7 cellular contexts compared by ENCODE assay signal in the genomic region with DNA sequence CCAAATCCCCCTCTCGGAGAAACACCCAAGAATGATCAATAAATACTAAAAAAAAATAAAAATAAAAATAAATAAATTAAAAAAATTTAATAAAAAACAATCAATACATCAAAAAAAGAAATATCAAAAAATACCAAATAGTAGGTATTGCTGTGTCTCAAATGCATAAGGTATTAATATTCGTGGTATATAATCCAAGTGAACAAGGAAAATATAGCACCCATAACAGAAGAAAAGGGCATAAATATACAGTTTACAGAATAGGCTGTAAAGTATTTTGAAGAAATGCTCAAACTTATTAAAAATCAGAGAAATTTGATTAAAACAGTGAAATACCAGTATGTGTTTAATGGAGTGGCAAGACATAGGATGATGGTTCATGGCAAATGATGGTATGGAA.
"Had no signal": no experiment of that assay in that cellular context is flagged by ENCODE, and none has a peak within 500 bp of the region (broad histone marks: within the 10 kb centered on the region; RNA-seq: fewer than 3 reads in every experiment).

No MANE protein-coding gene starts in this region.

- H3K27ac ChIP-seq: GM23248 had no signal

- H3K4me3 ChIP-seq: GM23248, HAP-1, K562 had no signal

- DNase-seq: GM23248, GOT3, H7, IMR-90 had no signal

- H3K36me3 ChIP-seq: HAP-1 had no signal

- FAIRE-seq: HTR-8/SVneo, K562 had no signal

- H3K9me3 ChIP-seq: HAP-1 had no signal
